ENCODE assay signal across 10 cellular contexts in the genomic region with DNA sequence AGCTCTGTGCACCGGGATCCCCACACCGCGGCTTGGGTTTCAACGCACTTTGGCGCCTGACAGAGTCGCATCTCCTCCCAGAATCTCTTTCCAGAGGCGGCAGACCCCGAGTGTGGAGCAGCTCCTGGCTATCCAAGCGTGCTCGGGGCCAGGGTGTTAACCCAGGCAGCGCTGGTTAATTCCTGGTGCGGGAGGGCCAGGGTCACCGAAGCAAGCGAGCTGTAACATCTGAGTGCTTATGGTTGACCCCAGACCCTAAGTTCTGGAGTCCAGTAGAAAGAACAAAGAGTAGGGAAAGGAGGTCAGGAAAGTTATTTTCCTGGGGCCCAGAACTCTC. TPM values are rescaled to one million over a fixed set of nuclear protein-coding genes. Genes with fewer than 3 reads are reported as not detected.
A peak's percentile ranks its signal among the peaks of the same experiment; 100 is the strongest.
DNase-seq lines count a peak whose midpoint lies in the region; ATAC-seq and TF ChIP-seq lines count a peak whose summit lies in the region.
"Had no signal": no experiment of that assay in that cellular context is flagged by ENCODE, and none has a peak within 500 bp of the region (broad histone marks: within the 10 kb centered on the region; RNA-seq: fewer than 3 reads in every experiment).

No MANE protein-coding gene starts in this region.

- H3K36me3 ChIP-seq in PC-3 (ENCODE audit: low read depth, low read length) (no peaks in the 10 kb centered on the region), osteoblast (ENCODE audit: insufficient read depth, low read length) (peaks cover 5% of the 10 kb centered on the region)

- H3K9me3 ChIP-seq in PC-3 (ENCODE audit: low read length) (no peaks in the 10 kb centered on the region), osteoblast (ENCODE audit: low read depth, low read length) (no peaks in the 10 kb centered on the region)

- H2AFZ ChIP-seq in PC-3 (ENCODE audit: low read length) (peak overlapping the region; percentile 96), osteoblast (ENCODE audit: low read length) (peak overlapping the region; percentile 91)

- CTCF ChIA-PET in PC-3 (lab: Charles Lee): no interaction called here
- CTCF ChIA-PET in activated CD4-positive, alpha-beta T cell treated with anti-CD3 and anti-CD28 coated beads for 36 hours (lab: Charles Lee): interaction anchor here (1.0 to 4.1 kb wide), 3 partner anchors 10 to 801 kb away, joined by 3 to 34 read pairs (median 4); no protein-coding TSS in a partner anchor

- POLR2A ChIA-PET in PC-3 (lab: Charles Lee; ENCODE audit: unreplicated experiment): no interaction called here
- POLR2A ChIA-PET in activated CD4-positive, alpha-beta T cell treated with anti-CD3 and anti-CD28 coated beads for 36 hours (lab: Charles Lee): interaction anchor here (1.4 kb wide), 1 partner anchor 12 kb away, joined by 3 read pairs; no protein-coding TSS in a partner anchor

- H3F3A ChIP-seq in PC-3 (ENCODE audit: low read length, unreplicated experiment): no peaks in the 10 kb centered on the region

- H3K4me3 ChIP-seq in AG09309 (ENCODE audit: control insufficient read depth, low read depth, low read length) (peak overlapping the region; percentile 86), PC-3 (ENCODE audit: low read length) (peak overlapping the region; percentile 73), fibroblast of the aortic adventitia (ENCODE audit: low read depth, low read length) (peak overlapping the region; percentile 83), osteoblast (ENCODE audit: insufficient read depth, low read length) (peak overlapping the region; percentile 93)

- H3K4me1 Mint-ChIP-seq in activated CD4-positive, alpha-beta T cell treated with anti-CD3 and anti-CD28 coated beads for 36 hours: peaks cover 49% of the 10 kb centered on the region

- no peaks in the 10 kb centered on the region for H3K27me3 ChIP-seq in PC-3 (ENCODE audit: low read length)
- no peaks in the 10 kb centered on the region for H3K27me3 ChIP-seq in osteoblast (ENCODE audit: insufficient read depth, low read length)

- H3K79me2 ChIP-seq in PC-3 (ENCODE audit: low read length) (peaks cover 39% of the 10 kb centered on the region), osteoblast (ENCODE audit: insufficient read depth, low read length) (peaks cover 42% of the 10 kb centered on the region)

- no peaks in the 10 kb centered on the region for H4K20me1 ChIP-seq in PC-3 (ENCODE audit: low read length)
- peaks cover 27% of the 10 kb centered on the region for H4K20me1 ChIP-seq in osteoblast (ENCODE audit: insufficient read depth, low read length)

- H3K4me3 Mint-ChIP-seq in activated CD4-positive, alpha-beta T cell treated with anti-CD3 and anti-CD28 coated beads for 36 hours: no peak overlapping the region

- peaks cover 89% of the 10 kb centered on the region for H3K27me3 Mint-ChIP-seq in activated CD4-positive, alpha-beta T cell treated with anti-CD3 and anti-CD28 coated beads for 36 hours

- H3K9me2 ChIP-seq in PC-3 (replicated peaks; ENCODE audit: low read length): no peaks in the 10 kb centered on the region

- H3K36me3 Mint-ChIP-seq in activated CD4-positive, alpha-beta T cell treated with anti-CD3 and anti-CD28 coated beads for 36 hours (ENCODE audit: low read depth): no peaks in the 10 kb centered on the region

- H3K27ac ChIP-seq in PC-3 (ENCODE audit: low read length): 0 out of 2 replicates have a peak overlapping the region, but pooled peaks have one; percentile 13
- no peak overlapping the region for H3K27ac ChIP-seq in osteoblast (ENCODE audit: low read depth, low read length)
- H3K27ac ChIP-seq: epithelial cell of prostate had no signal

- no peak overlapping the region for H3K27ac Mint-ChIP-seq in activated CD4-positive, alpha-beta T cell treated with anti-CD3 and anti-CD28 coated beads for 36 hours
- H3K27ac Mint-ChIP-seq: activated T-cell treated with anti-CD3 and anti-CD28 coated beads, Interleukin-2, amount 50 U/mL, for 72 hours had no signal

- ATAC-seq in PC-3 (no peak), HG03045 (IDR thresholded peaks at IDR 0.05; ENCODE audit: unreplicated experiment) (no peak), GM21390 (IDR thresholded peaks at IDR 0.05; ENCODE audit: unreplicated experiment) (no peak)
- ATAC-seq in activated CD4-positive, alpha-beta T cell treated with anti-CD3 and anti-CD28 coated beads for 36 hours: no peak

- intact Hi-C loops in PC-3 (cut with micrococcal nuclease): loop anchor here (5.0 kb wide), 1 partner anchor 52 kb away; no protein-coding TSS in a partner anchor
- intact Hi-C loops in activated CD4-positive, alpha-beta T cell treated with anti-CD3 and anti-CD28 coated beads for 36 hours (cut with DNase I, micrococcal nuclease): loop anchor here in 1 of 2 experiments (2.0 kb wide), 1 partner anchor 504 kb away; no protein-coding TSS in a partner anchor

- peak overlapping the region; percentile 67 for H3K9ac ChIP-seq in PC-3 (ENCODE audit: low read length)

- no peaks in the 10 kb centered on the region for H3K9me3 Mint-ChIP-seq in activated CD4-positive, alpha-beta T cell treated with anti-CD3 and anti-CD28 coated beads for 36 hours (ENCODE audit: low read depth)
- H3K9me3 Mint-ChIP-seq: activated T-cell treated with anti-CD3 and anti-CD28 coated beads, Interleukin-2, amount 50 U/mL, for 72 hours had no signal

- TSS peak; percentile 53 for BruUV-seq in PC-3 (replicated peaks; lab: Mats Ljungman, UMichigan)

- H3K4me2 ChIP-seq in PC-3 (ENCODE audit: low read length) (peak overlapping the region; percentile 96), osteoblast (ENCODE audit: insufficient read depth, low read length) (peak overlapping the region; percentile 94)

- DNase-seq in AG09309 (ENCODE audit: low read depth) (no peak), PC-3 (no peak), fibroblast of the aortic adventitia (ENCODE audit: low read depth) (no peak), osteoblast (ENCODE audit: insufficient read length, low spot score, missing footprints) (peak; percentile 52), NCI-H187 (lab: John Stamatoyannopoulos, UW) (no peak)
- no peak for DNase-seq in activated CD4-positive, alpha-beta T cell treated with anti-CD3 and anti-CD28 coated beads for 36 hours
- DNase-seq: activated T-cell treated with anti-CD3 and anti-CD28 coated beads, Interleukin-2, amount 50 U/mL, for 72 hours had no signal

- H3K4me1 ChIP-seq in PC-3 (ENCODE audit: insufficient read depth, low read length) (peaks cover 32% of the 10 kb centered on the region), osteoblast (ENCODE audit: insufficient read depth, low read length) (peaks cover 15% of the 10 kb centered on the region)

- no peak for TF ChIP-seq CTCF in AG09309 (IDR thresholded peaks at IDR 0.05; ENCODE audit: control insufficient read depth, insufficient read depth, low read depth, low read length, missing control alignments)
- TF ChIP-seq CTCF in PC-3 (conservative IDR thresholded peaks at IDR 0.05; ENCODE audit: low read depth, low read length): no peak
- TF ChIP-seq CTCF in fibroblast of the aortic adventitia (IDR thresholded peaks at IDR 0.05; ENCODE audit: insufficient read depth, low read length): no peak
- TF ChIP-seq CTCF in osteoblast (IDR thresholded peaks at IDR 0.05; ENCODE audit: extremely low read depth, low read depth, low read length): no peak

RNA-seq across cellular contexts. Expression of gene OSR1, which starts 0.6 kb away (rescaled TPM):
- 30.6 and 33.5 TPM in 2 replicates for total RNA-seq in PC-3 (2014; rRNA removed)
- total RNA-seq in fibroblast of the aortic adventitia (ENCODE audit: low replicate concordance): 35.8 and 117 TPM in 2 replicates
- total RNA-seq in osteoblast: 15.2 and 20.9 TPM in 2 replicates
- total RNA-seq in activated CD4-positive, alpha-beta T cell treated with anti-CD3 and anti-CD28 coated beads for 36 hours: not detected
- total RNA-seq: activated T-cell treated with anti-CD3 and anti-CD28 coated beads, Interleukin-2, amount 50 U/mL, for 72 hours had no signal

Comparison
In these comparisons a context has a peak if more than half of its experiments do, and no peak if none do; other contexts are left out.
1. RNA of gene OSR1, which starts 0.6 kb away (total RNA-seq): 35.8 to 117 TPM in fibroblast of the aortic adventitia, 30.6 to 33.5 TPM in PC-3 and 15.2 to 20.9 TPM in osteoblast; not detected in activated CD4-positive, alpha-beta T cell treated with anti-CD3 and anti-CD28 coated beads for 36 hours; every median in the first group is over 10 times any median in the second.
2. Peak in every context shown above with its lines, with median percentiles within 50 percentile points of each other: H3K4me3 ChIP-seq.